9 cellular contexts compared by ENCODE assay signal in the genomic region with DNA sequence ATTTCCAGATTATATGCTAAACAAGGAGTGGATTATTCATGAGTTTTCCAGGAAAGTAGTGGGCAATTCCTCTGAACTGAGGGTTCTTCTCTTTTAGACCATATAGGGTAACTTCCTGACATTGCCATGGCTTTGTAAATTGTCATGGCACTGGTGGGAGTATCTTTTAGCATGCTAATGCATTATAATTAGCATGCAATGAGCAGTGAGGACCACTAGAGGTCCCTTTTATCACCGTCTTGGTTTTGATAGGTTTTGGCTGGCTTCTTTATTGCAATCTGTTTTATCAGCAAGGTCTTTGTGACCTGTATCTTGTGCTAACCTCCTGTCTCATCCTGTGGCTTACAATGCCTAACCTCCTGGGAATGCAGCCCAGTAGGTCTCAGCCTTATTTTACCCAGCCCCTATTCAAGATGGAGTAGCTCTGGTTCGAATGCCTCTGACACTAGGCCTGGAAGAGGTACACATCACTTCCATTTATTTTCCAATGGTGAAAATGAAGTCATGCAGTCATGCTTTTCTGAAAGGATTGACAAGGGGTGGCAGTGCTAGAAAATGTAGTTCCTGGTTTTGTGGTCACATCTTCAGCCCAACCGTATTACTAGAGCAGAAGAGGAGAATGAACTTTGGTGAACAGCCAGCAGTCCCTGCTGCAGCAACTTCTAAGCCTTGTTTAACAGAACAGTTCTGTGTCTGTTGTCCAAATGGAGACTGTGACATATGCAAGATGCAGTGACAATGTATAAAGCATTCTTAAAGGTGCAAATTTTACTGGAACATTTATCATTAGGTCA. TPM values are rescaled to one million over a fixed set of nuclear protein-coding genes. Genes with fewer than 3 reads are reported as not detected.
DNase-seq lines count a peak whose midpoint lies in the region; ATAC-seq, FAIRE-seq and TF ChIP-seq lines count a peak whose summit lies in the region.
"Had no signal": no experiment of that assay in that cellular context is flagged by ENCODE, and none has a peak within 500 bp of the region (broad histone marks: within the 10 kb centered on the region; RNA-seq: fewer than 3 reads in every experiment).

No MANE protein-coding gene starts in this region.

- no peaks in the 10 kb centered on the region for H3K79me2 ChIP-seq in MM.1S (ENCODE audit: low read length)
- no peaks in the 10 kb centered on the region for H3K79me2 ChIP-seq in GM12878 (ENCODE audit: control insufficient read depth, insufficient read depth, low read length)

- POLR2A ChIA-PET in GM12878 (lab: Charles Lee): no interaction called here

- no peaks in the 10 kb centered on the region for H4K20me1 ChIP-seq in MM.1S (ENCODE audit: insufficient read depth, low read length)
- H4K20me1 ChIP-seq in GM12878 (ENCODE audit: control insufficient read depth, insufficient read depth): no peaks in the 10 kb centered on the region

- SMC1A ChIA-PET in GM12878 (lab: Charles Lee; ENCODE audit: uncharacterized antibody, unreplicated experiment): interaction anchor here (0.6 to 2.0 kb wide), 12 partner anchors 9 to 325 kb away, joined by 3 to 8 read pairs (median 4); no protein-coding TSS in a partner anchor

- H3K4me2 ChIP-seq in MM.1S (ENCODE audit: low read depth, low read length): no peak overlapping the region
- no peak overlapping the region for H3K4me2 ChIP-seq in GM12878 (ENCODE audit: control insufficient read depth, insufficient read depth)

- H3K27me3 ChIP-seq in MM.1S (replicated peaks; ENCODE audit: insufficient read depth, low read length) (no peaks in the 10 kb centered on the region), GM12878 (replicated peaks in 1 of 2; ENCODE audit: control insufficient read depth in 2 of 2, insufficient read depth in 2 of 2, low read length in 1 of 2) (no peaks in the 10 kb centered on the region)
- H3K27me3 ChIP-seq: pancreas had no signal

- TF ChIP-seq RAD21 in GM12878 (IDR thresholded peaks at IDR 0.05; ENCODE audit: insufficient read depth, low read depth, low read length): peak; percentile 24; the same call in 1 of the 2 replicates

- in situ Hi-C loops in GM12878 (cut with MboI): no loop called here

- H3K27ac ChIP-seq in MM.1S (ENCODE audit: low read length) (no peak overlapping the region), GM12878 (ENCODE audit: control insufficient read depth, insufficient read depth) (no peak overlapping the region)
- H3K27ac ChIP-seq: pancreas had no signal

- BruUV-seq in GM12878 (replicated peaks; lab: Mats Ljungman, UMichigan): no TSS peak

- TF ChIP-seq CTCF in MM.1S (IDR thresholded peaks at IDR 0.05; ENCODE audit: low read length) (peak; percentile 53), GM12878 (IDR thresholded peaks at IDR 0.05 in 2 of 3, conservative IDR thresholded peaks at IDR 0.05 in 1 of 3; ENCODE audit: control insufficient read depth in 2 of 3, extremely low read depth in 1 of 3, insufficient read depth in 1 of 3, low read depth in 3 of 3, low read length in 3 of 3) (peak; percentile 18 to 52 (median 41); a peak in 5 of 6 replicates), retinal pigment epithelial cell (conservative IDR thresholded peaks at IDR 0.05; ENCODE audit: low read depth, low read length) (peak; percentile 39), omental fat pad (IDR thresholded peaks at IDR 0.05) (no peak)

- H3K9me2 ChIP-seq in MM.1S (replicated peaks; ENCODE audit: insufficient read depth, low read length): no peaks in the 10 kb centered on the region

- WGBS in GM12878 (ENCODE audit: insufficient coverage, insufficient replicate concordance, low lambda C conversion rate, missing lambda C conversion rate): 13% methylated on average over 3 of the region's 3 CpGs

- RAD21 ChIA-PET in GM12878 (lab: Charles Lee; ENCODE audit: unreplicated experiment): interaction anchor here (1.0 to 1.6 kb wide), 5 partner anchors 25 to 285 kb away, joined by 3 to 8 read pairs (median 5); partner anchors contain the start of gene ITGA4

- no peak overlapping the region for H3K4me3 ChIP-seq in MM.1S (ENCODE audit: low read length)
- H3K4me3 ChIP-seq in GM12878: no peak overlapping the region
- H3K4me3 ChIP-seq in retinal pigment epithelial cell (ENCODE audit: low read length): no peak overlapping the region
- H3K4me3 ChIP-seq: pancreas had no signal

- no peak for TF ChIP-seq EP300 in GM12878 (IDR thresholded peaks at IDR 0.05; ENCODE audit: borderline replicate concordance in 1 of 2, control insufficient read depth in 1 of 2, low read depth in 2 of 2, low read length in 2 of 2)

- no peak for FAIRE-seq in GM12878 (lab: Jason Lieb, UNC)
- FAIRE-seq: pancreas had no signal

- H2AFZ ChIP-seq in MM.1S (ENCODE audit: low read length) (peak overlapping the region; percentile 0; the same call in 1 of the 2 replicates), GM12878 (ENCODE audit: control insufficient read depth, low read depth, low read length) (peak overlapping the region; percentile 35)

- no peak overlapping the region for H3K9ac ChIP-seq in MM.1S (ENCODE audit: low read length)
- no peak overlapping the region for H3K9ac ChIP-seq in GM12878 (ENCODE audit: control insufficient read depth, insufficient read depth, low read length)

- no peaks in the 10 kb centered on the region for H3F3A ChIP-seq in MM.1S (ENCODE audit: insufficient read depth, low read length)

- H3K4me1 ChIP-seq in MM.1S (ENCODE audit: low read length) (no peaks in the 10 kb centered on the region), GM12878 (ENCODE audit: control insufficient read depth, insufficient read depth, low read length) (no peaks in the 10 kb centered on the region)
- H3K4me1 ChIP-seq: pancreas had no signal

- H3K9me3 ChIP-seq in MM.1S (replicated peaks; ENCODE audit: insufficient read depth, low read length) (no peaks in the 10 kb centered on the region), GM12878 (replicated peaks; ENCODE audit: control insufficient read depth, insufficient read depth, low read length) (no peaks in the 10 kb centered on the region)
- H3K9me3 ChIP-seq: pancreas had no signal

- H3K36me3 ChIP-seq in MM.1S (replicated peaks; ENCODE audit: insufficient read depth, low read length) (no peaks in the 10 kb centered on the region), GM12878 (ENCODE audit: control insufficient read depth in 2 of 2, insufficient read depth in 2 of 2, low read length in 1 of 2) (no peaks in the 10 kb centered on the region)
- H3K36me3 ChIP-seq: pancreas had no signal

- intact Hi-C loops in GM12878 (cut with micrococcal nuclease; ENCODE audit: unreplicated experiment): no loop called here

- peak; percentile 88 for ATAC-seq in GM12878
- no peak for ATAC-seq in GM21390 (IDR thresholded peaks at IDR 0.05; ENCODE audit: unreplicated experiment)
- ATAC-seq in omental fat pad (ENCODE audit: low FRiP score): no peak

- CTCF ChIA-PET in GM12878 (lab: Yijun Ruan, JAX): interaction anchor here (0.6 to 1.8 kb wide), 19 partner anchors 9 to 191 kb away, joined by 3 to 8 read pairs (median 4); no protein-coding TSS in a partner anchor

- TF ChIP-seq POLR2A in GM12878 (IDR thresholded peaks at IDR 0.05; ENCODE audit: low read depth, low read length): no peak

- DNase-seq in NCI-H2196 (lab: John Stamatoyannopoulos, UW; ENCODE audit: unreplicated experiment): peak; percentile 10
- no peak for DNase-seq in NCI-H2196 treated with DMSO at 0.1 percent for 48 hours (lab: John Stamatoyannopoulos, UW; ENCODE audit: unreplicated experiment)
- peak; percentile 59 for DNase-seq in MM.1S
- no peak for DNase-seq in GM12878 (ENCODE audit: low read depth, low spot score)
- DNase-seq in retinal pigment epithelial cell (ENCODE audit: low read depth): no peak
- no peak for DNase-seq in omental fat pad (ENCODE audit: low spot score)
- no peak for DNase-seq in NCI-H2171 (lab: John Stamatoyannopoulos, UW)
- DNase-seq: pancreas had no signal

TF ChIP-seq in GM12878, 131 proteins besides CTCF, POLR2A, EP300 and RAD21 (continues in another document):
- TF ChIP-seq HSF1 (IDR thresholded peaks at IDR 0.05; ENCODE audit: low read depth, low read length) (no peak), SMC3 (IDR thresholded peaks at IDR 0.05; ENCODE audit: borderline replicate concordance, low read length) (peak; percentile 13; the same call in 1 of the 2 replicates), HDGF (IDR thresholded peaks at IDR 0.05) (no peak), YY1 (IDR thresholded peaks at IDR 0.05; ENCODE audit: low read depth, low read length) (no peak)

RNA-seq across cellular contexts. Expression of gene ITGA4, which starts 26.6 kb away (rescaled TPM):
- 729 TPM in 2 replicates for total RNA-seq in GM12878 (2013; cell fraction: nucleolus; rRNA removed)
- total RNA-seq in GM12878 (2014; rRNA removed) (76.2 and 83.9 TPM in 2 replicates), GM12878 (2014; rRNA removed; fragmentation: Illumina TruSeq; extraction: Trizol) (79.5 and 84.7 TPM in 2 replicates), GM12878 (2021) (75.0 and 87.9 TPM in 2 replicates), omental fat pad (10 to 100 TPM in 1 of 4 donors, 1 to 10 TPM in 3; 5.6 to 25.6 (median 6.9) TPM)
- 43.3 TPM for polyA plus RNA-seq in GM12878 (2011; ENCODE audit: low read depth)
- polyA plus RNA-seq in GM12878 (2011; rRNA removed) (25.0 and 34.6 TPM in 2 replicates), GM12878 (2014; fragmentation: Illumina TruSeq; extraction: Trizol) (55.6 and 72.1 TPM in 2 replicates), GM12878 (2014; fragmentation: Nextera tagmentation; extraction: Ambion mirVana) (10 to 100 TPM; 12.4 to 16.2 TPM), GM12878 (2014; rRNA removed) (36.4 and 46.6 TPM in 2 replicates), GM12878 (2016; fragmentation: Nextera tagmentation; extraction: Ambion mirVana) (10 to 100 TPM; 71.4 to 79.3 TPM)
- 7.1 and 9.2 TPM in 2 replicates for polyA plus RNA-seq in GM12878 (2011; cell fraction: cytosol; rRNA removed)
- 36.0 and 42.5 TPM in 2 replicates for polyA plus RNA-seq in GM12878 (2011; cell fraction: nucleus; rRNA removed)
- 65.1 and 66.2 TPM in 2 replicates for polyA plus RNA-seq in GM12878 (2012)
- polyA minus RNA-seq in GM12878 (2011; rRNA and poly(A)+ RNA removed): 37.7 and 40.0 TPM in 2 replicates
- polyA minus RNA-seq in GM12878 (2011; cell fraction: cytosol; rRNA and poly(A)+ RNA removed): 10.8 and 13.6 TPM in 2 replicates
- 99.4 and 174 TPM in 2 replicates for polyA minus RNA-seq in GM12878 (2011; cell fraction: nucleus; rRNA and poly(A)+ RNA removed)

Comparison
In these comparisons a context has a peak if more than half of its experiments do, and no peak if none do; other contexts are left out.
1. DNase-seq: peak in NCI-H2196 (single experiment) and MM.1S (single experiment); none in NCI-H2196 treated with DMSO at 0.1 percent for 48 hours (single experiment), GM12878 (single experiment), retinal pigment epithelial cell (single experiment), omental fat pad (single experiment) and NCI-H2171 (single experiment).
2. CTCF ChIP-seq: peak in MM.1S (single experiment), GM12878 (3 of 3) and retinal pigment epithelial cell (single experiment); none in omental fat pad (0 of 3).